In the genomic region with DNA sequence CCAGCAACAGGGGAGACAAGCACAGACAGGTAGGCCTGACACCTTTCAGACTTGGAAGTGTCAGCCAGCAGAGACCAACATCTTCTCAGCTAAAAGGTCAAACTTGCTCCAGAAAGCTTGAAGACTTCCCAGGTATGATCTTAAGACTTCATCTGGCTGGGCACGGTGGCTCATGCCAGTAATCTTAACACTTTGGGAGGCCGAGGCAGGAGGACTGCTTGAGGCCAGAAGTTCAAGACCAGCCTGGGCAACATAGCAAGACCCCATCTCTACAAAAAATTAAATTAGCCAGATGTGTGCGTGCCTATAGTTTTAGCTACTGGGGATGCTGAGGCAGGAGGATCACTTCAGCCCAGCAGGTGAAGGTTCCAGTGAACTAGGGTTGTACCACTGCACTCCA, we compare ENCODE assay signal across 20 cellular contexts. TPM values are rescaled to one million over a fixed set of nuclear protein-coding genes. Genes with fewer than 3 reads are reported as not detected.
DNase-seq lines count a peak whose midpoint lies in the region; ATAC-seq, FAIRE-seq and TF ChIP-seq lines count a peak whose summit lies in the region.
"Had no signal": no experiment of that assay in that cellular context is flagged by ENCODE, and none has a peak within 500 bp of the region (broad histone marks: within the 10 kb centered on the region; RNA-seq: fewer than 3 reads in every experiment).

No MANE protein-coding gene starts in this region.

- H3K36me3 ChIP-seq in HepG2 (replicated peaks in 1 of 2; ENCODE audit: control insufficient read depth in 1 of 2, insufficient read depth in 2 of 2, low read length in 2 of 2) (no peaks in the 10 kb centered on the region), right lobe of liver (no peaks in the 10 kb centered on the region), bronchial epithelial cell (ENCODE audit: control insufficient read depth, insufficient read depth, low read length) (no peaks in the 10 kb centered on the region)

- TF ChIP-seq CTCF in HepG2 (CRISPR knock-in tag; IDR thresholded peaks at IDR 0.05) (no peak), right lobe of liver (IDR thresholded peaks at IDR 0.05) (no peak), bronchial epithelial cell (IDR thresholded peaks at IDR 0.05; ENCODE audit: insufficient read depth, low read length, severe bottlenecking) (no peak)

- CTCF ChIA-PET in HepG2 (lab: Yijun Ruan, JAX; ENCODE audit: low intra/inter-chr PET ratio, low total read pairs) = no interaction called here

- no peak for TF ChIP-seq POLR2A in HepG2 (IDR thresholded peaks at IDR 0.05; ENCODE audit: insufficient read depth in 1 of 2, low read depth in 2 of 2, low read length in 2 of 2)
- TF ChIP-seq POLR2A in right lobe of liver (IDR thresholded peaks at IDR 0.05) = no peak

- DNase-seq in HepG2 (ENCODE audit: low spot score) = no peak
- no peak for DNase-seq in right lobe of liver
- peak; percentile 32 for DNase-seq in bronchial epithelial cell (ENCODE audit: low read depth)
- no peak for DNase-seq in T-helper 9 cell
- DNase-seq: AML-193; Caco-2; Calu3; CD4-positive, alpha-beta T cell; CD8-positive, alpha-beta T cell; DMS79 treated with DMSO at 0.1 percent for 48 hours; GF-D8 had no signal

- ATAC-seq in HepG2 (no peak), right lobe of liver (no peak), GM21390 (IDR thresholded peaks at IDR 0.05; ENCODE audit: unreplicated experiment) (no peak)
- ATAC-seq: A549; CD8-positive, alpha-beta T cell had no signal

- no peak overlapping the region for H3K4me3 ChIP-seq in HepG2 (replicated peaks in 1 of 3; ENCODE audit: insufficient read depth in 1 of 3, low read depth in 2 of 3, low read length in 3 of 3)
- no peak overlapping the region for H3K4me3 ChIP-seq in right lobe of liver
- H3K4me3 ChIP-seq in bronchial epithelial cell (ENCODE audit: low read depth, low read length) = no peak overlapping the region
- H3K4me3 ChIP-seq: A549; BLaER1 treated with 17β-estradiol and CSF1 and Interleukin-3, amounts not matched to agents 10 nM and 100 nM had no signal

- no peaks in the 10 kb centered on the region for H3K79me2 ChIP-seq in HepG2 (ENCODE audit: insufficient read depth, low read length)

- no peak for TF ChIP-seq EP300 in HepG2 (IDR thresholded peaks at IDR 0.05; ENCODE audit: low read depth in 2 of 2, low read length in 2 of 2)
- TF ChIP-seq EP300 in HepG2 (CRISPR knock-in tag; IDR thresholded peaks at IDR 0.05; ENCODE audit: borderline replicate concordance) = no peak

- intact Hi-C loops in HepG2 (cut with micrococcal nuclease; ENCODE audit: unreplicated experiment) = no loop called here
- intact Hi-C loops in right lobe of liver (cut with DNase I) = no loop called here

- in situ Hi-C loops in HepG2 (cut with HindIII; ENCODE audit: extremely low pct_ligation_motif_present, low pct_unique_long_range_greater_than_20kb) = no loop called here

- H2AFZ ChIP-seq in HepG2 (ENCODE audit: low read length) = no peak overlapping the region

- no peaks in the 10 kb centered on the region for H3K4me1 ChIP-seq in HepG2 (ENCODE audit: insufficient read depth, low read length)
- no peaks in the 10 kb centered on the region for H3K4me1 ChIP-seq in right lobe of liver
- H3K4me1 ChIP-seq: A549 had no signal

- no peak overlapping the region for H3K27ac ChIP-seq in HepG2 (ENCODE audit: extremely low read length, insufficient read depth, low read length)
- H3K27ac ChIP-seq in right lobe of liver = no peak overlapping the region
- H3K27ac ChIP-seq: 22Rv1; A549; BLaER1 treated with 17β-estradiol and CSF1 and Interleukin-3, amounts not matched to agents 10 nM and 100 nM; C4-2B had no signal

- no peaks in the 10 kb centered on the region for H3K27me3 ChIP-seq in HepG2 (ENCODE audit: control insufficient read depth in 1 of 2, insufficient read depth in 2 of 2, low read length in 2 of 2)
- H3K27me3 ChIP-seq in right lobe of liver = no peaks in the 10 kb centered on the region
- H3K27me3 ChIP-seq in bronchial epithelial cell (ENCODE audit: control insufficient read depth, insufficient read depth, low read length) = no peaks in the 10 kb centered on the region
- H3K27me3 ChIP-seq: BLaER1 treated with 17β-estradiol and CSF1 and Interleukin-3, amounts not matched to agents 10 nM and 100 nM had no signal

- 89% methylated on average over 3 of the region's 3 CpGs for WGBS in HepG2 (ENCODE audit: low lambda C conversion rate)
- 92% methylated on average over 2 of the region's 3 CpGs for WGBS in right lobe of liver (ENCODE audit: insufficient coverage, low coverage, low lambda C conversion rate, missing lambda C conversion rate)

- H3K4me2 ChIP-seq in HepG2 (ENCODE audit: low read depth, low read length) = no peak overlapping the region
- H3K4me2 ChIP-seq: A549; BLaER1 treated with 17β-estradiol and CSF1 and Interleukin-3, amounts not matched to agents 10 nM and 100 nM had no signal

- TF ChIP-seq RAD21 in HepG2 (CRISPR knock-in tag; IDR thresholded peaks at IDR 0.05) = no peak

- FAIRE-seq in HepG2 (lab: Jason Lieb, UNC) (no peak), bronchial epithelial cell (lab: Jason Lieb, UNC) (no peak)
- FAIRE-seq: A549, D721Med, G401.6, GM12891, GM19239 had no signal

- no TSS peak for BruUV-seq in HepG2 (replicated peaks; lab: Mats Ljungman, UMichigan)

- POLR2A ChIA-PET in HepG2 (lab: Yijun Ruan, JAX) = no interaction called here

- H4K20me1 ChIP-seq in HepG2 (ENCODE audit: insufficient read depth, low read length) = no peaks in the 10 kb centered on the region
- H4K20me1 ChIP-seq: BLaER1 treated with 17β-estradiol and CSF1 and Interleukin-3, amounts not matched to agents 10 nM and 100 nM had no signal

- H3K9me3 ChIP-seq in HepG2 (ENCODE audit: low read length) (no peaks in the 10 kb centered on the region), right lobe of liver (no peaks in the 10 kb centered on the region)
- H3K9me3 ChIP-seq: Caco-2 had no signal

- no peak overlapping the region for H3K9ac ChIP-seq in HepG2 (ENCODE audit: insufficient read depth, low read depth, low read length)
- H3K9ac ChIP-seq: BLaER1 treated with 17β-estradiol and CSF1 and Interleukin-3, amounts not matched to agents 10 nM and 100 nM had no signal

TF ChIP-seq in HepG2, 621 proteins besides CTCF, POLR2A, EP300 and RAD21:
- TF ChIP-seq ZNF121 (CRISPR knock-in tag; IDR thresholded peaks at IDR 0.05) (peak; percentile 60; the same call in 1 of the 2 replicates), ASH2L (IDR thresholded peaks at IDR 0.05; ENCODE audit: insufficient read length, low read depth, low read length) (no peak)
TF ChIP-seq in HepG2: peak in this region for 1.

RNA-seq across cellular contexts. Expression of gene SPRED2, which starts 39.0 kb away (rescaled TPM):
- total RNA-seq in HepG2 (2016; rRNA removed; fragmentation: Illumina TruSeq; extraction: Trizol) (13.0 and 17.7 TPM in 2 replicates), right lobe of liver (10 to 100 TPM; 11.0 to 22.5 (median 15.2) TPM), bronchial epithelial cell (2.4 and 3.4 TPM in 2 replicates)
- 8.2 and 14.6 TPM in 2 replicates for total RNA-seq in HepG2 (2016; cell fraction: cytosol; rRNA removed; fragmentation: Illumina TruSeq; extraction: Trizol; ENCODE audit: low read depth)
- 13.6 and 15.0 TPM in 2 replicates for total RNA-seq in HepG2 (2016; cell fraction: insoluble cytoplasmic fraction; rRNA removed; fragmentation: Illumina TruSeq; extraction: Trizol)
- 14.7 and 17.3 TPM in 2 replicates for total RNA-seq in HepG2 (2016; cell fraction: membrane; rRNA removed; fragmentation: Illumina TruSeq; extraction: Trizol)
- 17.1 and 21.0 TPM in 2 replicates for total RNA-seq in HepG2 (2016; cell fraction: nucleus; rRNA removed; fragmentation: Illumina TruSeq; extraction: Trizol)
- polyA plus RNA-seq in HepG2 (2011; rRNA removed) = 34.4 and 37.0 TPM in 2 replicates
- polyA plus RNA-seq in HepG2 (2011; cell fraction: cytosol; rRNA removed) = 35.1 and 36.7 TPM in 2 replicates
- 42.3 and 51.3 TPM in 2 replicates for polyA plus RNA-seq in HepG2 (2011; cell fraction: nucleus; rRNA removed)
- 50.2 and 57.7 TPM in 2 replicates for polyA plus RNA-seq in HepG2 (2012)
- polyA plus RNA-seq in HepG2 (2016; cell fraction: cytosol; fragmentation: Illumina TruSeq; extraction: Trizol; ENCODE audit: low read depth) = 7.2 and 7.7 TPM in 2 replicates
- polyA plus RNA-seq in HepG2 (2016; cell fraction: insoluble cytoplasmic fraction; fragmentation: Illumina TruSeq; extraction: Trizol; ENCODE audit: low read depth) = 35.3 and 42.4 TPM in 2 replicates
- polyA plus RNA-seq in HepG2 (2016; cell fraction: membrane; fragmentation: Illumina TruSeq; extraction: Trizol; ENCODE audit: low read depth) = 18.9 and 19.9 TPM in 2 replicates
- 39.6 and 40.2 TPM in 2 replicates for polyA plus RNA-seq in HepG2 (2016; cell fraction: nucleus; fragmentation: Illumina TruSeq; extraction: Trizol; ENCODE audit: insufficient read depth, low read depth)
- polyA minus RNA-seq in HepG2 (2011; rRNA and poly(A)+ RNA removed; ENCODE audit: low replicate concordance) = 4.9 and 74.4 TPM in 2 replicates
- 42.6 and 50.6 TPM in 2 replicates for polyA minus RNA-seq in HepG2 (2011; cell fraction: cytosol; rRNA and poly(A)+ RNA removed)
- polyA minus RNA-seq in HepG2 (2011; cell fraction: nucleus; rRNA and poly(A)+ RNA removed) = 36.3 and 43.9 TPM in 2 replicates
